Comparison of ENCODE assay signal across 8 cellular contexts in the genomic region with DNA sequence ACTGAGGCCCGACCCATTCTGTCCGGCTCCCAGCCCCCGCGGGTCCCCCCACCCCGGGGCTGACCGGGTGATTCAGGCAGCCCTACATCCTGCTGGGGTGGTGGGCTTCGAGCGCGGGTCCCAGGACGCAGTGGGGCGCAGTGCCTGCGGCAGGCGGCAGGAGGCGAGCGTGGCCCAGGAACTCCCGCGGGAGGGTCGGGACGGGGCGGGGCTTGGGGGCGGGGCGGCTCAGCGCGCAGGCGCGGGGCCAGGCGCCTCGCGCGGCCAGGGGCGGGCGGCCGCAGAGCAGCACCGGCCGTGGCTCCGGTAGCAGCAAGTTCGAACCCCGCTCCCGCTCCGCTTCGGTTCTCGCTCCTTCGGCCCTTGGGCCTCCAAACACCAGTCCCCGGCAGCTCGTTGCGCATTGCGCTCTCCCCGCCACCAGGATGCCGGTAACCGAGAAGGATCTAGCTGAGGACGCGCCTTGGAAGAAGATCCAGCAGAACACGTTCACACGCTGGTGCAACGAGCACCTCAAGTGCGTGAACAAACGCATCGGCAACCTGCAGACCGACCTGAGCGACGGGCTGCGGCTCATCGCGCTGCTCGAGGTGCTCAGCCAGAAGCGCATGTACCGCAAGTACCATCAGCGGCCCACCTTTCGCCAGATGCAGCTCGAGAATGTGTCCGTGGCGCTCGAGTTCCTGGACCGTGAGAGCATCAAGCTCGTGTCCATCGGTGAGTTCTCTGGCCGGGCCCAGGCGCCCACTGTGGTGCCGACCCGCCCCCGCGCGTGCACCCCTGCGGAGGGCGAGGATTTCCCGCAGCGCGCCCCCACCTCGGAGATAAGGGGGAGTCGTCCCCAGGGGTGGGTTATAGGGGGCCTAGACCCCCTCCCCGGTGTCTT. TPM values are rescaled to one million over a fixed set of nuclear protein-coding genes. Genes with fewer than 3 reads are reported as not detected.
DNase-seq lines count a peak whose midpoint lies in the region; ATAC-seq and TF ChIP-seq lines count a peak whose summit lies in the region.

Gene FLNB, plus strand, starts transcription at position 283 of the 886 bp plus-strand sequence. Its CDS starts 143 bp downstream, at position 426.

- H3K4me1 ChIP-seq in NT2/D1 (ENCODE audit: insufficient read depth, insufficient read length) (peaks cover 3% of the 10 kb centered on the region), mucosa of descending colon (ENCODE audit: low read depth) (peaks cover 29% of the 10 kb centered on the region)

- H3K4me3 ChIP-seq in NT2/D1 (ENCODE audit: insufficient read length, low read depth) (peak within 1 kb of the TSS; percentile 100), epithelial cell of esophagus (ENCODE audit: low read length) (peak within 1 kb of the TSS; percentile 98), mucosa of descending colon (peak within 1 kb of the TSS; percentile 93)

- H3K9ac ChIP-seq in NT2/D1 (ENCODE audit: insufficient read length, low read depth) = peak within 1 kb of the TSS; percentile 100

- no peaks in the 10 kb centered on the region for H3K9me3 ChIP-seq in NT2/D1 (ENCODE audit: insufficient read depth, low read length)
- H3K9me3 ChIP-seq in mucosa of descending colon = no peaks in the 10 kb centered on the region

- no peaks in the 10 kb centered on the region for H3K27me3 ChIP-seq in NT2/D1 (ENCODE audit: insufficient read depth, insufficient read length)

- H3K36me3 ChIP-seq in NT2/D1 (ENCODE audit: insufficient read depth, insufficient read length, low read length) = peaks cover 23% of the 10 kb centered on the region
- no peaks in the 10 kb centered on the region for H3K36me3 ChIP-seq in mucosa of descending colon (ENCODE audit: low read depth)

- peak; percentile 56 for TF ChIP-seq CTCF in epithelial cell of esophagus (IDR thresholded peaks at IDR 0.05; ENCODE audit: insufficient read depth, low read depth, low read length, missing control alignments)
- TF ChIP-seq CTCF in mucosa of descending colon (IDR thresholded peaks at IDR 0.05) = peak; percentile 73

- DNase-seq in SIG-M5 treated with dmso at 0.1 percent for 504 hours (lab: John Stamatoyannopoulos, UW; ENCODE audit: unreplicated experiment) = peak; percentile 72
- DNase-seq in SIG-M5 (lab: John Stamatoyannopoulos, UW) = no peak
- peak; percentile 64 for DNase-seq in NT2/D1 (ENCODE audit: low read depth, low spot score)
- DNase-seq in activated T-cell treated with anti-CD3 and anti-CD28 coated beads for 1 hour (ENCODE audit: low read depth) = peak; percentile 71
- peak; percentile 74 for DNase-seq in epithelial cell of esophagus (ENCODE audit: low read depth)
- DNase-seq in mucosa of descending colon = peak; percentile 84 to 90 (median 85)
- peak; percentile 46 to 57 for DNase-seq in stimulated activated CD8-positive, alpha-beta memory T cell treated with anti-CD3 and anti-CD28 coated beads, Interleukin-4, amount 100 ng/mL, for 4 hours (ENCODE audit: low read depth in 2 of 2, low spot score in 1 of 2)

- ATAC-seq in HG03064 (IDR thresholded peaks at IDR 0.05; ENCODE audit: low read depth, unreplicated experiment) (peak; percentile 58), mucosa of descending colon (peak; percentile 76)

- intact Hi-C loops in mucosa of descending colon (cut with DNase I, micrococcal nuclease) = loop anchor here in 1 of 2 donors (10.0 kb wide), 1 partner anchor 156 kb away; no protein-coding TSS in a partner anchor

RNA-seq across cellular contexts. Expression of gene FLNB, which starts in this region (rescaled TPM):
- total RNA-seq in mucosa of descending colon = 100 to 1,000 TPM; 256 to 555 (median 357) TPM
